10 cellular contexts compared by ENCODE assay signal in the genomic region with DNA sequence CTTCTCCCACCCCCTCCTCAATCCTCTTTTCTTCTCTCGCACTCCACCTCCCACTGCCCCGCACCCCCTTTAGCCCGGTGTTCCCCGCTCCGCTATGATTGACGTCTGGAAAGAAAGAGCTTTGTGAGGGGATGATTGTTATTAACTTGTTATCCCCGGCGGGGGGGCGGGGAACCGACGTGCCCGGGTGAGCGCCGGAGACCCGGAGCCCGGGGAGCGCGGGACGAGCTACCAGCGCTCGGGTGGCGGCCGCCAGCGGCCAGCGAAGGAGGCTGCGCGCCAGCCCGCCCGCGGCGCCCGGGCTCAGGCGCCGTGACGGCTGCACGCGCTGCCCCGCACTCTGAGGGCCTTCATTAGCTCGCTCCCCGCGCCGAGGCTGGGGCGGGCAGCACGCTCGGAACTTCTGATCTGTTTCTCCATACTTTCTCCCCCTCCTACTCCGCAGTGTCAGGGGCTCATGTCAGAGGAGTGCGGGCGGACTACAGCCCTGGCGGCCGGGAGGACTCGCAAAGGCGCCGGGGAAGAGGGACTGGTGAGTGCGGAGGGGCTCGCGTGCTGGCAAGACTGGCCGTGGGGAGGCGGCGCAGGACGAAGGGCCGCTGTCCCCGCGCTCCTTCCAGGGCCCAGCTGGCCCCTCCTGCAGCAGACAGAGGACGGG. TPM values are rescaled to one million over a fixed set of nuclear protein-coding genes. Genes with fewer than 3 reads are reported as not detected.
A peak's percentile ranks its signal among the peaks of the same experiment; 100 is the strongest.
DNase-seq lines count a peak whose midpoint lies in the region; ATAC-seq lines count a peak whose summit lies in the region.
"Had no signal": no experiment of that assay in that cellular context is flagged by ENCODE, and none has a peak within 500 bp of the region (broad histone marks: within the 10 kb centered on the region; RNA-seq: fewer than 3 reads in every experiment).

No MANE protein-coding gene starts in this region.

- H3K9me3 Mint-ChIP-seq in naive thymus-derived CD8-positive, alpha-beta T cell = peaks cover 0 to 15% (median 1%) of the 10 kb centered on the region in 9 donors

- peak overlapping the region in 6 of 10 donors; percentile 56 to 79 (median 70) for H3K4me3 Mint-ChIP-seq in naive thymus-derived CD8-positive, alpha-beta T cell

- DNase-seq in D341Med (ENCODE audit: low spot score) (peak; percentile 82), NCI-H1092 treated with DMSO at 0.1 percent for 48 hours (lab: John Stamatoyannopoulos, UW) (peak; percentile 53), dedifferentiated amniotic fluid mesenchymal stem cell (ENCODE audit: extremely low spot score) (peak; percentile 13), NCI-H2196 treated with DMSO at 0.1 percent for 48 hours (lab: John Stamatoyannopoulos, UW; ENCODE audit: unreplicated experiment) (no peak), kidney tubule cell (ENCODE audit: low spot score) (no peak)
- DNase-seq in naive thymus-derived CD8-positive, alpha-beta T cell = no peak
- DNase-seq: NCI-H2107 had no signal

- H3K36me3 Mint-ChIP-seq in naive thymus-derived CD8-positive, alpha-beta T cell = peaks cover 0 to 14% (median 9%) of the 10 kb centered on the region in 3 donors

- peaks cover 51 to 74% (median 60%) of the 10 kb centered on the region in 5 donors for H3K27me3 Mint-ChIP-seq in naive thymus-derived CD8-positive, alpha-beta T cell

- ATAC-seq in naive thymus-derived CD8-positive, alpha-beta T cell = no peak
- ATAC-seq in HG03565 (IDR thresholded peaks at IDR 0.05; ENCODE audit: unreplicated experiment) (no peak), GM19467 (IDR thresholded peaks at IDR 0.05; ENCODE audit: unreplicated experiment) (no peak)

- POLR2A ChIA-PET in naive thymus-derived CD8-positive, alpha-beta T cell (lab: Charles Lee) = no interaction called here

- peak overlapping the region in 1 of 10 donors; percentile 74 for H3K27ac Mint-ChIP-seq in naive thymus-derived CD8-positive, alpha-beta T cell

- H3K4me1 Mint-ChIP-seq in naive thymus-derived CD8-positive, alpha-beta T cell = peaks cover 6 to 25% (median 20%) of the 10 kb centered on the region in 4 donors

RNA-seq across cellular contexts. Expression of gene LHX8, which starts 2.1 kb away (rescaled TPM):
- total RNA-seq in naive thymus-derived CD8-positive, alpha-beta T cell = not detected
- not detected for polyA plus RNA-seq in naive thymus-derived CD8-positive, alpha-beta T cell
- polyA plus RNA-seq: keratinocyte had no signal

Comparison
In these comparisons a context has a peak if more than half of its experiments do, and no peak if none do; other contexts are left out.
1. DNase-seq: peak in D341Med (single experiment), NCI-H1092 treated with DMSO at 0.1 percent for 48 hours (single experiment) and dedifferentiated amniotic fluid mesenchymal stem cell (single experiment); none in naive thymus-derived CD8-positive, alpha-beta T cell (0 of 10), NCI-H2196 treated with DMSO at 0.1 percent for 48 hours (single experiment) and kidney tubule cell (single experiment).